In the genomic region with DNA sequence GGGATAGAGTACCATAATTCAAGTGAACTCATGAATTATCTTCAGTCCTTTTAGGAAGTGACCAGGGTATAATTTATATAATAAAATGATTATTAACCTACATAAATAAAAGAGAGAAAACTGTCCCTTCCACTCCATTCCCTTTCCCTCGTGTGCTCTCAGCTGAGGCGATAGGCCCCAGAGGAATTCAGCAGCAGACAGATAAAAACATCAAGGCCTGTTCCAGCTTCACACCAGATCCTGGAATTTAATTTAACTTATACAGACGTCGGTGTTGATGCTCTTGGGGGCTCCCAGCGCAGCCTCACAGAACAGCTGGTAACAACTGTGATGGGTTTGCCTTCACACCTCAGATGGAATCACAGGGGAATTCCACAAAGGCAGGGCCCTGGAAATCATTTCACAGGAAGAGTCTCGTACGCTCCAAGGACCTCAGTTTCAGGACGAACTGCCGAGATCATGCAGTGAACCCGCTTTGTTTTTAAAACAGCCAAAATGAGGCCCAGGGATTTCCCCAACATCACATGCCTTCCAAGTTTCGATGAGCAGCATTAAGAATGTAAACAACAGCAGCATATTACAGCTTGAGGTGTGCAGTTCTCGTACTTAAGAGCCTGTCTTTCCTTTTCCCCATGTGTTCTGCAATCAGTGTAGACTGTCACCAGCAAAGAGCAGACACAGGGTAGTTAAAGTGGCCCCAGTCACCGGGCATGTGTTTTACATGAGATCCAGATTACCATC, we compare ENCODE assay signal across 1 cellular context.
TF ChIP-seq lines count a peak whose summit lies in the region.

No MANE protein-coding gene starts in this region.

TF ChIP-seq in HepG2, 621 proteins besides CTCF, POLR2A, EP300 and RAD21 (continued from another document):
- TF ChIP-seq, protein P1, sequence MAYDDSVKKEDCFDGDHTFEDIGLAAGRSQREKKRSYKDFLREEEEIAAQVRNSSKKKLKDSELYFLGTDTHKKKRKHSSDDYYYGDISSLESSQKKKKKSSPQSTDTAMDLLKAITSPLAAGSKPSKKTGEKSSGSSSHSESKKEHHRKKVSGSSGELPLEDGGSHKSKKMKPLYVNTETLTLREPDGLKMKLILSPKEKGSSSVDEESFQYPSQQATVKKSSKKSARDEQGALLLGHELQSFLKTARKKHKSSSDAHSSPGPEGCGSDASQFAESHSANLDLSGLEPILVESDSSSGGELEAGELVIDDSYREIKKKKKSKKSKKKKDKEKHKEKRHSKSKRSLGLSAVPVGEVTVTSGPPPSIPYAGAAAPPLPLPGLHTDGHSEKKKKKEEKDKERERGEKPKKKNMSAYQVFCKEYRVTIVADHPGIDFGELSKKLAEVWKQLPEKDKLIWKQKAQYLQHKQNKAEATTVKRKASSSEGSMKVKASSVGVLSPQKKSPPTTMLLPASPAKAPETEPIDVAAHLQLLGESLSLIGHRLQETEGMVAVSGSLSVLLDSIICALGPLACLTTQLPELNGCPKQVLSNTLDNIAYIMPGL (CRISPR knock-in tag; IDR thresholded peaks at IDR 0.05; ENCODE audit: borderline replicate concordance in 1 of 2, low read depth in 1 of 2), result no peak
- TF ChIP-seq, protein P2, sequence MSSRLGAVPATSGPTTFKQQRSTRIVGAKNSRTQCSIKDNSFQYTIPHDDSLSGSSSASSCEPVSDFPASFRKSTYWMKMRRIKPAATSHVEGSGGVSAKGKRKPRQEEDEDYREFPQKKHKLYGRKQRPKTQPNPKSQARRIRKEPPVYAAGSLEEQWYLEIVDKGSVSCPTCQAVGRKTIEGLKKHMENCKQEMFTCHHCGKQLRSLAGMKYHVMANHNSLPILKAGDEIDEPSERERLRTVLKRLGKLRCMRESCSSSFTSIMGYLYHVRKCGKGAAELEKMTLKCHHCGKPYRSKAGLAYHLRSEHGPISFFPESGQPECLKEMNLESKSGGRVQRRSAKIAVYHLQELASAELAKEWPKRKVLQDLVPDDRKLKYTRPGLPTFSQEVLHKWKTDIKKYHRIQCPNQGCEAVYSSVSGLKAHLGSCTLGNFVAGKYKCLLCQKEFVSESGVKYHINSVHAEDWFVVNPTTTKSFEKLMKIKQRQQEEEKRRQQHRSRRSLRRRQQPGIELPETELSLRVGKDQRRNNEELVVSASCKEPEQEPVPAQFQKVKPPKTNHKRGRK (CRISPR knock-in tag; IDR thresholded peaks at IDR 0.05), result no peak
- TF ChIP-seq, protein P3, sequence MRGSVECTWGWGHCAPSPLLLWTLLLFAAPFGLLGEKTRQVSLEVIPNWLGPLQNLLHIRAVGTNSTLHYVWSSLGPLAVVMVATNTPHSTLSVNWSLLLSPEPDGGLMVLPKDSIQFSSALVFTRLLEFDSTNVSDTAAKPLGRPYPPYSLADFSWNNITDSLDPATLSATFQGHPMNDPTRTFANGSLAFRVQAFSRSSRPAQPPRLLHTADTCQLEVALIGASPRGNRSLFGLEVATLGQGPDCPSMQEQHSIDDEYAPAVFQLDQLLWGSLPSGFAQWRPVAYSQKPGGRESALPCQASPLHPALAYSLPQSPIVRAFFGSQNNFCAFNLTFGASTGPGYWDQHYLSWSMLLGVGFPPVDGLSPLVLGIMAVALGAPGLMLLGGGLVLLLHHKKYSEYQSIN (CRISPR knock-in tag; IDR thresholded peaks at IDR 0.05; ENCODE audit: borderline replicate concordance), result no peak
- TF ChIP-seq, protein P4, sequence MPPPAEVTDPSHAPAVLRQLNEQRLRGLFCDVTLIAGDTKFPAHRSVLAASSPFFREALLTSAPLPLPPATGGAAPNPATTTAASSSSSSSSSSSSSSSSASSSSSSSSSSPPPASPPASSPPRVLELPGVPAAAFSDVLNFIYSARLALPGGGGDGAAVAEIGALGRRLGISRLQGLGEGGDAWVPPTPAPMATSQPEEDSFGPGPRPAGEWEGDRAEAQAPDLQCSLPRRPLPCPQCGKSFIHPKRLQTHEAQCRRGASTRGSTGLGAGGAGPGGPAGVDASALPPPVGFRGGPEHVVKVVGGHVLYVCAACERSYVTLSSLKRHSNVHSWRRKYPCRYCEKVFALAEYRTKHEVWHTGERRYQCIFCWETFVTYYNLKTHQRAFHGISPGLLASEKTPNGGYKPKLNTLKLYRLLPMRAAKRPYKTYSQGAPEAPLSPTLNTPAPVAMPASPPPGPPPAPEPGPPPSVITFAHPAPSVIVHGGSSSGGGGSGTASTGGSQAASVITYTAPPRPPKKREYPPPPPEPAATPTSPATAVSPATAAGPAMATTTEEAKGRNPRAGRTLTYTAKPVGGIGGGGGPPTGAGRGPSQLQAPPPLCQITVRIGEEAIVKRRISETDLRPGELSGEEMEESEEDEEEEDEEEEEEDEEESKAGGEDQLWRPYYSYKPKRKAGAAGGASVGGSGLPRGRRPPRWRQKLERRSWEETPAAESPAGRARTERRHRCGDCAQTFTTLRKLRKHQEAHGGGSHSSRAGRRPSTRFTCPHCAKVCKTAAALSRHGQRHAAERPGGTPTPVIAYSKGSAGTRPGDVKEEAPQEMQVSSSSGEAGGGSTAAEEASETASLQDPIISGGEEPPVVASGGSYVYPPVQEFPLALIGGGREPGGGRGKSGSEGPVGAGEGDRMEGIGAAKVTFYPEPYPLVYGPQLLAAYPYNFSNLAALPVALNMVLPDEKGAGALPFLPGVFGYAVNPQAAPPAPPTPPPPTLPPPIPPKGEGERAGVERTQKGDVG (CRISPR knock-in tag; IDR thresholded peaks at IDR 0.05; ENCODE audit: borderline replicate concordance), result no peak
- no peak for TF ChIP-seq SCMH1 (CRISPR knock-in tag; IDR thresholded peaks at IDR 0.05; ENCODE audit: borderline replicate concordance)
- TF ChIP-seq, protein P5, sequence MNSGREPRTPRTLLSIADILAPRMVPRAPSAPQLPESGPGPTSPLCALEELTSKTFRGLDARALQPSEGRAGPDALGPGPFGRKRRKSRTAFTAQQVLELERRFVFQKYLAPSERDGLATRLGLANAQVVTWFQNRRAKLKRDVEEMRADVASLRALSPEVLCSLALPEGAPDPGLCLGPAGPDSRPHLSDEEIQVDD (CRISPR knock-in tag; IDR thresholded peaks at IDR 0.05; ENCODE audit: borderline replicate concordance), result no peak
- no peak for TF ChIP-seq TBX2 (CRISPR knock-in tag; IDR thresholded peaks at IDR 0.05; ENCODE audit: borderline replicate concordance)
- no peak for TF ChIP-seq GABPB1 (CRISPR knock-in tag; IDR thresholded peaks at IDR 0.05)
- no peak for TF ChIP-seq ZNF746 (CRISPR knock-in tag; IDR thresholded peaks at IDR 0.05)
- TF ChIP-seq, protein P6, sequence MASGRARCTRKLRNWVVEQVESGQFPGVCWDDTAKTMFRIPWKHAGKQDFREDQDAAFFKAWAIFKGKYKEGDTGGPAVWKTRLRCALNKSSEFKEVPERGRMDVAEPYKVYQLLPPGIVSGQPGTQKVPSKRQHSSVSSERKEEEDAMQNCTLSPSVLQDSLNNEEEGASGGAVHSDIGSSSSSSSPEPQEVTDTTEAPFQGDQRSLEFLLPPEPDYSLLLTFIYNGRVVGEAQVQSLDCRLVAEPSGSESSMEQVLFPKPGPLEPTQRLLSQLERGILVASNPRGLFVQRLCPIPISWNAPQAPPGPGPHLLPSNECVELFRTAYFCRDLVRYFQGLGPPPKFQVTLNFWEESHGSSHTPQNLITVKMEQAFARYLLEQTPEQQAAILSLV (CRISPR knock-in tag; IDR thresholded peaks at IDR 0.05; ENCODE audit: borderline replicate concordance), result no peak
- TF ChIP-seq ZMYM3 (CRISPR knock-in tag; IDR thresholded peaks at IDR 0.05), result no peak
- TF ChIP-seq, protein P7, sequence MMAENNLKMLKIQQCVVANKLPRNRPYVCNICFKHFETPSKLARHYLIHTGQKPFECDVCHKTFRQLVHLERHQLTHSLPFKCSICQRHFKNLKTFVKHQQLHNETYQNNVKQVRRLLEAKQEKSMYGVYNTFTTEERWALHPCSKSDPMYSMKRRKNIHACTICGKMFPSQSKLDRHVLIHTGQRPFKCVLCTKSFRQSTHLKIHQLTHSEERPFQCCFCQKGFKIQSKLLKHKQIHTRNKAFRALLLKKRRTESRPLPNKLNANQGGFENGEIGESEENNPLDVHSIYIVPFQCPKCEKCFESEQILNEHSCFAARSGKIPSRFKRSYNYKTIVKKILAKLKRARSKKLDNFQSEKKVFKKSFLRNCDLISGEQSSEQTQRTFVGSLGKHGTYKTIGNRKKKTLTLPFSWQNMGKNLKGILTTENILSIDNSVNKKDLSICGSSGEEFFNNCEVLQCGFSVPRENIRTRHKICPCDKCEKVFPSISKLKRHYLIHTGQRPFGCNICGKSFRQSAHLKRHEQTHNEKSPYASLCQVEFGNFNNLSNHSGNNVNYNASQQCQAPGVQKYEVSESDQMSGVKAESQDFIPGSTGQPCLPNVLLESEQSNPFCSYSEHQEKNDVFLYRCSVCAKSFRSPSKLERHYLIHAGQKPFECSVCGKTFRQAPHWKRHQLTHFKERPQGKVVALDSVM (CRISPR knock-in tag; IDR thresholded peaks at IDR 0.05), result no peak
- TF ChIP-seq, protein P8, sequence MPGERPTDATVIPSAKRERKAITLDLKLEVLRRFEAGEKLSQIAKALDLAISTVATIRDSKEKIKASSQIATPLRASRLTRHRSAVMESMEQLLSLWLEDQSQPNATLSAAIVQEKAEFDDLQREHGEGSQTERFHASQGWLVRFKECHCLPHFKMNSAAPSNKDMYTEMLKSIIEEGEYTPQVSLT (CRISPR knock-in tag; IDR thresholded peaks at IDR 0.05; ENCODE audit: borderline replicate concordance, low read depth), result no peak
- no peak for TF ChIP-seq ZNF160 (CRISPR knock-in tag; IDR thresholded peaks at IDR 0.05)
